11 cellular contexts compared by ENCODE assay signal in the genomic region with DNA sequence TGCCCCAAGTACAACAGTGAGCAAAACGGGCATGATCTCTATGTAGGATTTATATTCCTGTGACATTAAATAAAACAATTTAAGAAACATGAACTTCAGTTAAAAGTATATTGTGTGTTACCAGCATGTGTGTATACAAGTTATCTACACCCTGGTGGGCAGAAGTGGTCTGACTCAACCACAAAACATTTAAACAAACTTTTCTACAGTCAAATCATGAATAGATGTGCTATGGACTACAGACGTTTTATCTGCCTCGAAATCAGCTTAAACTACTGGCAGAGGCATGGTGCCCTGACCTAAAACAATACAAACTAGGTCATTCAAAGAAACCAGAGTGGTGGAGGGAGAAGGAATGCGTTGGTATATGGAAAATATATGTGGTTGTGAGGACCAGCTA. TPM values are rescaled to one million over a fixed set of nuclear protein-coding genes. Genes with fewer than 3 reads are reported as not detected.
DNase-seq lines count a peak whose midpoint lies in the region; ATAC-seq and TF ChIP-seq lines count a peak whose summit lies in the region.
"Had no signal": no experiment of that assay in that cellular context is flagged by ENCODE, and none has a peak within 500 bp of the region (broad histone marks: within the 10 kb centered on the region; RNA-seq: fewer than 3 reads in every experiment).

No MANE protein-coding gene starts in this region.

- intact Hi-C loops in left cardiac atrium (cut with DNase I) (no loop called here), Panc1 (cut with micrococcal nuclease; ENCODE audit: unreplicated experiment) (no loop called here)

- POLR2A ChIA-PET in Panc1 (lab: Charles Lee): interaction anchor here (0.5 to 0.7 kb wide), 3 partner anchors 25 to 65 kb away, joined by 4 to 5 read pairs (median 4); no protein-coding TSS in a partner anchor

- no peak overlapping the region for H3K9ac ChIP-seq in endodermal cell (ENCODE audit: extremely low read depth, low read length, poor library complexity, severe bottlenecking)

- DNase-seq in right atrium auricular region (ENCODE audit: low spot score): peak; percentile 9
- DNase-seq in left cardiac atrium: no peak
- DNase-seq in Panc1 (ENCODE audit: low read depth, low spot score): no peak
- DNase-seq in endodermal cell: no peak
- no peak for DNase-seq in progenitor cell of endocrine pancreas (ENCODE audit: low spot score, unreplicated experiment)
- DNase-seq: activated CD8-positive, alpha-beta memory T cell treated with anti-CD3 and anti-CD28 coated beads for 24 hours; islet precursor cell had no signal

- H3K27me3 Mint-ChIP-seq in endodermal cell (ENCODE audit: insufficient read depth) (no peaks in the 10 kb centered on the region), progenitor cell of endocrine pancreas (no peaks in the 10 kb centered on the region)
- H3K27me3 Mint-ChIP-seq in stimulated activated naive CD8-positive, alpha-beta T cell treated with anti-CD3 and anti-CD28 coated beads, Interleukin-15, Interleukin-2, amounts not matched to agents 100 ng/mL and 50 ng/mL, for 24 hours: no peaks in the 10 kb centered on the region

- in situ Hi-C loops in Panc1 (cut with HindIII; ENCODE audit: low pct_unique_long_range_greater_than_20kb, low sequenced_read_pairs): no loop called here

- H3K9me3 ChIP-seq in right atrium auricular region (no peaks in the 10 kb centered on the region), Panc1 (ENCODE audit: control insufficient read depth, insufficient read depth, low read depth, low read length) (no peaks in the 10 kb centered on the region), endodermal cell (ENCODE audit: control insufficient read depth, low read length) (no peaks in the 10 kb centered on the region)

- H3K36me3 ChIP-seq in right atrium auricular region (no peaks in the 10 kb centered on the region), Panc1 (ENCODE audit: control insufficient read depth, insufficient read depth, low read length) (peaks cover 2% of the 10 kb centered on the region; the same call in 1 of the 2 replicates), endodermal cell (ENCODE audit: control insufficient read depth, insufficient read depth, low read length) (no peaks in the 10 kb centered on the region)

- no peaks in the 10 kb centered on the region for H3K9me3 Mint-ChIP-seq in endodermal cell
- H3K9me3 Mint-ChIP-seq in stimulated activated naive CD8-positive, alpha-beta T cell treated with anti-CD3 and anti-CD28 coated beads, Interleukin-15, Interleukin-2, amounts not matched to agents 100 ng/mL and 50 ng/mL, for 24 hours: no peaks in the 10 kb centered on the region
- no peaks in the 10 kb centered on the region for H3K9me3 Mint-ChIP-seq in progenitor cell of endocrine pancreas (ENCODE audit: low read depth)

- ATAC-seq in left cardiac atrium (no peak), Panc1 (no peak), HG03565 (IDR thresholded peaks at IDR 0.05; ENCODE audit: unreplicated experiment) (no peak), HG03342 (IDR thresholded peaks at IDR 0.05; ENCODE audit: unreplicated experiment) (no peak)

- H3K4me3 ChIP-seq in right atrium auricular region: no peak overlapping the region
- no peak overlapping the region for H3K4me3 ChIP-seq in Panc1 (ENCODE audit: low read depth in 2 of 2, low read length in 2 of 2)
- H3K4me3 ChIP-seq in endodermal cell (ENCODE audit: low read length): peak overlapping the region; percentile 32
- H3K4me3 ChIP-seq: coronary artery had no signal

- H3K4me1 Mint-ChIP-seq in endodermal cell: peaks cover 16% of the 10 kb centered on the region
- H3K4me1 Mint-ChIP-seq in stimulated activated naive CD8-positive, alpha-beta T cell treated with anti-CD3 and anti-CD28 coated beads, Interleukin-15, Interleukin-2, amounts not matched to agents 100 ng/mL and 50 ng/mL, for 24 hours (ENCODE audit: low read depth): peaks cover 60% of the 10 kb centered on the region
- H3K4me1 Mint-ChIP-seq in progenitor cell of endocrine pancreas (ENCODE audit: low read depth): peaks cover 23% of the 10 kb centered on the region

- H3K4me1 ChIP-seq in right atrium auricular region: peaks cover 0 to 28% of the 10 kb centered on the region in 2 donors
- peaks cover 31% of the 10 kb centered on the region for H3K4me1 ChIP-seq in Panc1 (ENCODE audit: control insufficient read depth, insufficient read depth, low read length)
- H3K4me1 ChIP-seq in endodermal cell (ENCODE audit: control insufficient read depth, insufficient read depth, low read length): peaks cover 5% of the 10 kb centered on the region

- H3K27ac ChIP-seq in right atrium auricular region: no peak overlapping the region
- H3K27ac ChIP-seq in Panc1 (ENCODE audit: low read length): peak overlapping the region; percentile 53
- no peak overlapping the region for H3K27ac ChIP-seq in endodermal cell (ENCODE audit: low read depth, low read length)
- H3K27ac ChIP-seq: coronary artery had no signal

- H3K27me3 ChIP-seq in right atrium auricular region (no peaks in the 10 kb centered on the region), Panc1 (ENCODE audit: control insufficient read depth, insufficient read depth, low read length) (no peaks in the 10 kb centered on the region), endodermal cell (ENCODE audit: control insufficient read depth, insufficient read depth, low read length, poor library complexity, severe bottlenecking) (no peaks in the 10 kb centered on the region)

- H3K4me3 Mint-ChIP-seq in endodermal cell: no peak overlapping the region
- H3K4me3 Mint-ChIP-seq in stimulated activated naive CD8-positive, alpha-beta T cell treated with anti-CD3 and anti-CD28 coated beads, Interleukin-15, Interleukin-2, amounts not matched to agents 100 ng/mL and 50 ng/mL, for 24 hours: peak overlapping the region; percentile 30
- no peak overlapping the region for H3K4me3 Mint-ChIP-seq in progenitor cell of endocrine pancreas (ENCODE audit: low read depth)

- H3K36me3 Mint-ChIP-seq in endodermal cell (ENCODE audit: low read depth) (no peaks in the 10 kb centered on the region), progenitor cell of endocrine pancreas (ENCODE audit: insufficient read depth) (no peaks in the 10 kb centered on the region)
- H3K36me3 Mint-ChIP-seq in stimulated activated naive CD8-positive, alpha-beta T cell treated with anti-CD3 and anti-CD28 coated beads, Interleukin-15, Interleukin-2, amounts not matched to agents 100 ng/mL and 50 ng/mL, for 24 hours (ENCODE audit: low read depth): peaks cover 6% of the 10 kb centered on the region

- CTCF ChIA-PET in Panc1 (lab: Charles Lee): interaction anchor here (0.5 kb wide), 1 partner anchor 191 kb away, joined by 3 read pairs; no protein-coding TSS in a partner anchor

- TSS peak; percentile 43 for BruUV-seq in Panc1 (replicated peaks; lab: Mats Ljungman, UMichigan)

- WGBS in endodermal cell (ENCODE audit: insufficient coverage in 1 of 2, insufficient read length in 1 of 2), 2 experiments: 60 to 86% methylated on average over 1 to 2 of the region's 4 CpGs

- no peak for TF ChIP-seq CTCF in right atrium auricular region (IDR thresholded peaks at IDR 0.05)
- TF ChIP-seq CTCF in Panc1 (IDR thresholded peaks at IDR 0.05): no peak
- no peak for TF ChIP-seq CTCF in endodermal cell (conservative IDR thresholded peaks at IDR 0.05)
- TF ChIP-seq CTCF in progenitor cell of endocrine pancreas (IDR thresholded peaks at IDR 0.05; ENCODE audit: unreplicated experiment): no peak

- H3K27ac Mint-ChIP-seq in endodermal cell: no peak overlapping the region
- H3K27ac Mint-ChIP-seq in stimulated activated naive CD8-positive, alpha-beta T cell treated with anti-CD3 and anti-CD28 coated beads, Interleukin-15, Interleukin-2, amounts not matched to agents 100 ng/mL and 50 ng/mL, for 24 hours: peak overlapping the region; percentile 85
- no peak overlapping the region for H3K27ac Mint-ChIP-seq in progenitor cell of endocrine pancreas

RNA-seq across cellular contexts. Expression of a gene that starts 3.6 kb away (rescaled TPM):
- total RNA-seq in right atrium auricular region (1 to 10 TPM; 5.7 to 6.4 TPM), left cardiac atrium (10 to 100 TPM; 12.0 to 12.4 TPM), Panc1 (2021; ENCODE audit: unreplicated experiment) (20.7 TPM), endodermal cell (10 to 100 TPM; 20.3 to 25.6 TPM), progenitor cell of endocrine pancreas (24.9 and 25.0 TPM in 2 replicates)
- 19.3 TPM for polyA plus RNA-seq in Panc1 (2012; ENCODE audit: insufficient read length)
- polyA plus RNA-seq in endodermal cell (2013, experiment 1 of 2): 31.4 TPM
- polyA plus RNA-seq in endodermal cell (2013, experiment 2 of 2): 30.8 TPM

RNA-seq across cellular contexts. Expression of a gene that starts 3.8 kb away (rescaled TPM):
- total RNA-seq in right atrium auricular region (1 to 10 TPM in 1 of 2 donors, under 1 TPM in 1; 0.59 to 2.7 TPM), left cardiac atrium (1 to 10 TPM; 3.2 to 4.0 TPM), Panc1 (2021; ENCODE audit: unreplicated experiment) (11.6 TPM), endodermal cell (10 to 100 TPM; 30.5 to 32.9 TPM), progenitor cell of endocrine pancreas (33.9 and 34.2 TPM in 2 replicates)
- polyA plus RNA-seq in Panc1 (2012; ENCODE audit: insufficient read length): 4.0 TPM
- polyA plus RNA-seq in endodermal cell (2013, experiment 1 of 2): 13.6 TPM
- 13.7 TPM for polyA plus RNA-seq in endodermal cell (2013, experiment 2 of 2)

RNA-seq across cellular contexts. Expression of a gene that starts 33.1 kb away (rescaled TPM):
- total RNA-seq in right atrium auricular region (10 to 100 TPM; 46.1 to 94.4 TPM), left cardiac atrium (10 to 100 TPM; 30.6 to 41.1 TPM), Panc1 (2021; ENCODE audit: unreplicated experiment) (91.3 TPM), endodermal cell (10 to 100 TPM; 23.5 to 25.8 TPM), progenitor cell of endocrine pancreas (29.9 and 30.7 TPM in 2 replicates)
- 99.5 TPM for polyA plus RNA-seq in Panc1 (2012; ENCODE audit: insufficient read length)
- 30.2 TPM for polyA plus RNA-seq in endodermal cell (2013, experiment 1 of 2)
- 29.0 TPM for polyA plus RNA-seq in endodermal cell (2013, experiment 2 of 2)
